In the genomic region with DNA sequence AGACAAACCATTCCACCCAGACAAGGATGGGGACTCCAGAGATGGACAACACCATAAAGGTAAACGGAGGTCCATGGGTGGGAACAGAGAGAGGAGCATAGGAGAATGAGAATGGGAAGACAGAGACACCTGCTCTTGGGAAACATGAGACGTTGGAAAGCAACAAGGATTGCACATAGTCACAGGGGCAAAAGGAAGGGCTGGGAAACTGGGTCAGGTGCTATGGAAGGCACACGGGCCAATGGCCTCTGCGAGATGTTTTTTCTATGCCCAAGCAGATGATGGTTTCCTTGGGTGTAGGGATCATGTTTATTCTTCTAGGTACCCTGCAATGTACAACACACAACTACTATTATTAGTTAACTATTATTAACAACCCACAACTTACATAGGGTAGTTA, we compare ENCODE assay signal across 38 cellular contexts.
"Had no signal": no experiment of that assay in that cellular context is flagged by ENCODE, and none has a peak within 500 bp of the region (broad histone marks: within the 10 kb centered on the region; RNA-seq: fewer than 3 reads in every experiment).

No MANE protein-coding gene starts in this region.

- H3K36me3 ChIP-seq: adrenal gland, ascending aorta, brain microvascular endothelial cell, breast epithelium, cardiac muscle cell had no signal

- H3K27ac Mint-ChIP-seq: activated naive CD4-positive, alpha-beta T cell treated with anti-CD3 and anti-CD28 coated beads for 36 hours; activated naive CD4-positive, alpha-beta T cell treated with anti-CD3 and anti-CD28 coated beads, Interleukin-2, amount 10 ng/mL, durations not matched to agents 7 days and 5 days; activated naive CD4-positive, alpha-beta T cell treated with anti-CD3 and anti-CD28 coated beads, Interleukin-2, amount 50 U/mL, for 24 hours; activated naive CD8-positive, alpha-beta T cell; activated naive CD8-positive, alpha-beta T cell treated with anti-CD3 and anti-CD28 coated beads for 36 hours; activated naive CD8-positive, alpha-beta T cell treated with anti-CD3 and anti-CD28 coated beads, Interleukin-2, amount 10 ng/mL, durations not matched to agents 7 days and 5 days; activated naive CD8-positive, alpha-beta T cell treated with anti-CD3 and anti-CD28 coated beads, Interleukin-2, amount 50 U/mL, for 24 hours; activated T-cell treated with anti-CD3 and anti-CD28 coated beads, Interleukin-2, amount 50 U/mL, for 24 hours; activated T-cell treated with anti-CD3 and anti-CD28 coated beads, Interleukin-2, amount 50 U/mL, for 72 hours; activated T-helper 1 cell treated with anti-CD3 and anti-CD28 coated beads, Interleukin-12 subunit alpha, Interleukin-12 subunit beta, Interleukin-2, Interleukin-4 antibody, amounts not matched to agents 30 ng/mL and 10 ng/mL and 1 ng/mL, durations not matched to agents 14 hours and 24 hours and 36 hours; activated T-helper 17 cell treated with anti-CD3 and anti-CD28 coated beads, Interleukin-2, amount 50 U/mL, for 72 hours; activated T-helper 2 cell treated with anti-CD3 and anti-CD28 coated beads, Interferon-gamma antibody, Interleukin-2, Interleukin-4, amounts not matched to agents 10 μg/mL and 5 μg/mL and 100 μg/mL, durations not matched to agents 14 hours and 24 hours and 36 hours had no signal

- H3K4me1 ChIP-seq: adrenal gland, ascending aorta, body of pancreas, breast epithelium had no signal

- H3K27me3 Mint-ChIP-seq: activated naive CD4-positive, alpha-beta T cell treated with anti-CD3 and anti-CD28 coated beads, Interleukin-2, amount 10 ng/mL, durations not matched to agents 7 days and 5 days had no signal

- DNase-seq: activated effector memory CD4-positive, alpha-beta T cell treated with anti-CD3 and anti-CD28 coated beads, Interleukin-2, amount 50 U/mL, for 16 hours; activated effector memory CD4-positive, alpha-beta T cell treated with Interleukin-2 at 50 U/mL for 16 hours; activated gamma-delta T cell; activated gamma-delta T cell treated with Interleukin-2 at 50 U/mL for 16 hours; activated naive CD4-positive, alpha-beta T cell; activated naive CD4-positive, alpha-beta T cell treated with anti-CD3 and anti-CD28 coated beads for 36 hours; activated naive CD4-positive, alpha-beta T cell treated with anti-CD3 and anti-CD28 coated beads, Interleukin-2, amount 10 ng/mL, durations not matched to agents 7 days and 5 days; activated naive CD4-positive, alpha-beta T cell treated with anti-CD3 and anti-CD28 coated beads, Interleukin-2, amount 50 U/mL, for 16 hours; activated naive CD4-positive, alpha-beta T cell treated with Interleukin-2 at 50 U/mL for 16 hours; activated naive CD8-positive, alpha-beta T cell treated with anti-CD3 and anti-CD28 coated beads for 36 hours; activated naive CD8-positive, alpha-beta T cell treated with anti-CD3 and anti-CD28 coated beads, Interleukin-2, amount 10 ng/mL, durations not matched to agents 7 days and 5 days; activated naive CD8-positive, alpha-beta T cell treated with anti-CD3 and anti-CD28 coated beads, Interleukin-2, amount 50 U/mL, for 24 hours; activated T-cell treated with anti-CD3 and anti-CD28 coated beads, Interleukin-2, amount 50 U/mL, for 1 hour; activated T-cell treated with anti-CD3 and anti-CD28 coated beads, Interleukin-2, amount 50 U/mL, for 24 hours; activated T-cell treated with anti-CD3 and anti-CD28 coated beads, Interleukin-2, amount 50 U/mL, for 4 hours; activated T-cell treated with anti-CD3 and anti-CD28 coated beads, Interleukin-2, amount 50 U/mL, for 48 hours; activated T-cell treated with anti-CD3 and anti-CD28 coated beads, Interleukin-2, amount 50 U/mL, for 72 hours; adrenal gland; amniotic stem cell; amygdala; anterior cingulate cortex; aorta; body of pancreas; brain microvascular endothelial cell; caudate nucleus; central memory CD4-positive, alpha-beta T cell; cerebellar nuclear complex had no signal

- H3K4me3 Mint-ChIP-seq: activated naive CD4-positive, alpha-beta T cell treated with anti-CD3 and anti-CD28 coated beads for 36 hours; activated naive CD4-positive, alpha-beta T cell treated with anti-CD3 and anti-CD28 coated beads, Interleukin-2, amount 10 ng/mL, durations not matched to agents 7 days and 5 days; activated naive CD4-positive, alpha-beta T cell treated with anti-CD3 and anti-CD28 coated beads, Interleukin-2, amount 50 U/mL, for 24 hours; activated naive CD8-positive, alpha-beta T cell; activated naive CD8-positive, alpha-beta T cell treated with anti-CD3 and anti-CD28 coated beads for 36 hours; activated naive CD8-positive, alpha-beta T cell treated with anti-CD3 and anti-CD28 coated beads, Interleukin-2, amount 10 ng/mL, durations not matched to agents 7 days and 5 days; activated naive CD8-positive, alpha-beta T cell treated with anti-CD3 and anti-CD28 coated beads, Interleukin-2, amount 50 U/mL, for 24 hours; activated T-cell treated with anti-CD3 and anti-CD28 coated beads, Interleukin-2, amount 50 U/mL, for 24 hours; activated T-cell treated with anti-CD3 and anti-CD28 coated beads, Interleukin-2, amount 50 U/mL, for 4 hours; activated T-cell treated with anti-CD3 and anti-CD28 coated beads, Interleukin-2, amount 50 U/mL, for 72 hours; activated T-helper 1 cell treated with anti-CD3 and anti-CD28 coated beads, Interleukin-12 subunit alpha, Interleukin-12 subunit beta, Interleukin-2, Interleukin-4 antibody, amounts not matched to agents 30 ng/mL and 10 ng/mL and 1 ng/mL, durations not matched to agents 14 hours and 24 hours and 36 hours; activated T-helper 17 cell treated with anti-CD3 and anti-CD28 coated beads, Interleukin-2, amount 50 U/mL, for 72 hours; brain; central memory CD8-positive, alpha-beta T cell had no signal

- ATAC-seq: activated naive CD4-positive, alpha-beta T cell treated with anti-CD3 and anti-CD28 coated beads, Interleukin-2, amount 50 U/mL, for 72 hours; activated naive CD8-positive, alpha-beta T cell treated with anti-CD3 and anti-CD28 coated beads, Interleukin-2, amount 50 U/mL, for 24 hours; activated T-cell treated with anti-CD3 and anti-CD28 coated beads, Interleukin-2, amount 50 U/mL, for 4 hours; activated T-cell treated with anti-CD3 and anti-CD28 coated beads, Interleukin-2, amount 50 U/mL, for 72 hours; activated T-helper 17 cell treated with anti-CD3 and anti-CD28 coated beads, Interleukin-2, amount 50 U/mL, for 72 hours; body of pancreas had no signal

- H3K9me3 ChIP-seq: adrenal gland, ascending aorta, body of pancreas, breast epithelium had no signal

- H3K4me3 ChIP-seq: adrenal gland, ascending aorta, body of pancreas, breast epithelium, cardiac muscle cell had no signal

- H3K27ac ChIP-seq: adrenal gland, ascending aorta, body of pancreas, brain microvascular endothelial cell, breast epithelium, cardiac muscle cell had no signal

- H3K36me3 Mint-ChIP-seq: activated naive CD4-positive, alpha-beta T cell treated with anti-CD3 and anti-CD28 coated beads, Interleukin-2, amount 10 ng/mL, durations not matched to agents 7 days and 5 days; activated naive CD4-positive, alpha-beta T cell treated with anti-CD3 and anti-CD28 coated beads, Interleukin-2, amount 50 U/mL, for 24 hours; activated naive CD8-positive, alpha-beta T cell; activated naive CD8-positive, alpha-beta T cell treated with anti-CD3 and anti-CD28 coated beads for 36 hours; activated naive CD8-positive, alpha-beta T cell treated with anti-CD3 and anti-CD28 coated beads, Interleukin-2, amount 10 ng/mL, durations not matched to agents 7 days and 5 days; brain had no signal

- H3K4me1 Mint-ChIP-seq: activated naive CD4-positive, alpha-beta T cell treated with anti-CD3 and anti-CD28 coated beads, Interleukin-2, amount 10 ng/mL, durations not matched to agents 7 days and 5 days; activated naive CD4-positive, alpha-beta T cell treated with anti-CD3 and anti-CD28 coated beads, Interleukin-2, amount 50 U/mL, for 24 hours; activated naive CD8-positive, alpha-beta T cell treated with anti-CD3 and anti-CD28 coated beads for 36 hours; activated naive CD8-positive, alpha-beta T cell treated with anti-CD3 and anti-CD28 coated beads, Interleukin-2, amount 10 ng/mL, durations not matched to agents 7 days and 5 days; activated naive CD8-positive, alpha-beta T cell treated with anti-CD3 and anti-CD28 coated beads, Interleukin-2, amount 50 U/mL, for 24 hours; activated T-helper 17 cell treated with anti-CD3 and anti-CD28 coated beads, Interleukin-2, amount 50 U/mL, for 72 hours; central memory CD8-positive, alpha-beta T cell had no signal

- H3K27me3 ChIP-seq: adrenal gland, ascending aorta, body of pancreas, brain microvascular endothelial cell, breast epithelium, cardiac muscle cell had no signal

- H3K9me3 Mint-ChIP-seq: activated naive CD4-positive, alpha-beta T cell treated with anti-CD3 and anti-CD28 coated beads for 36 hours; activated naive CD4-positive, alpha-beta T cell treated with anti-CD3 and anti-CD28 coated beads, Interleukin-2, amount 50 U/mL, for 24 hours; activated naive CD8-positive, alpha-beta T cell treated with anti-CD3 and anti-CD28 coated beads for 36 hours; activated naive CD8-positive, alpha-beta T cell treated with anti-CD3 and anti-CD28 coated beads, Interleukin-2, amount 50 U/mL, for 24 hours; activated T-cell treated with anti-CD3 and anti-CD28 coated beads, Interleukin-2, amount 50 U/mL, for 24 hours; activated T-cell treated with anti-CD3 and anti-CD28 coated beads, Interleukin-2, amount 50 U/mL, for 4 hours; activated T-helper 17 cell treated with anti-CD3 and anti-CD28 coated beads, Interleukin-2, amount 50 U/mL, for 72 hours; central memory CD8-positive, alpha-beta T cell had no signal
